15 cellular contexts compared by ENCODE assay signal in the genomic region with DNA sequence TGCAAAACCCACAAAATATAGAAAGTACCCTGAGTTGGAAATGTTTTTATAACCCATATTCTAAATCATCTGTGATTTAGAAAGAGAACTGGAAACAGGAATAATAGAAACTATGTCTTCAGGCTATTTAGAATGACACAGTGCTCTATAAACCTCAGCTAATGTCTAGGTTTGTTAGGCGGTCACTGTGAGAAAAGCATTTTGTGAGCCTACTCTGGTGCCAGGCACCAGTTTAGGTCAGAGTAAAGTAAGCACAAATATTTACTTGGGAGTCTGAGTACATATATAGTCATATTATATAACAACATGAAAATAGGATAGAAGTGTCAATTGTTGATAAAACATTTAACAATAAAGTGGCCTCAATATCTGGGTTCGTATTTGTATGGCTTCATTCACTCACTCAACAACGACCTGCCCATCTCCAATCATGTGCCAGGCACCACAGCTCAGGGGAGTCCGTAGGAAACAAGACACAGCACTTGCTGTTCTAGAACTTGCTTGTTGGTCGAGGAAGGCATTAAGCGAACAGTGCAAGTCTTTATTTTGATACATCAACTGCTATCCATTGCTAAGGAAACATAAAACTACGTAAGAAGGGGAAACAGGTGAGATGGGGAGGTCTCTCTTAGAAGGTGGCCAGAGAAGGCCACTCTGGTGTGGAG. TPM values are rescaled to one million over a fixed set of nuclear protein-coding genes. Genes with fewer than 3 reads are reported as not detected.
A peak's percentile ranks its signal among the peaks of the same experiment; 100 is the strongest.
DNase-seq lines count a peak whose midpoint lies in the region; TF ChIP-seq lines count a peak whose summit lies in the region.
"Had no signal": no experiment of that assay in that cellular context is flagged by ENCODE, and none has a peak within 500 bp of the region (broad histone marks: within the 10 kb centered on the region; RNA-seq: fewer than 3 reads in every experiment).

No MANE protein-coding gene starts in this region.

- H3K27ac ChIP-seq in CD4-positive, alpha-beta memory T cell (ENCODE audit: low read depth, low read length) = no peak overlapping the region
- H3K27ac ChIP-seq in Karpas-422 (ENCODE audit: low read length) (peak overlapping the region; percentile 9; the same call in 1 of the 2 replicates), cingulate gyrus (ENCODE audit: low read depth, low read length) (peak overlapping the region; percentile 2)
- H3K27ac ChIP-seq: adrenal gland, tibial nerve had no signal

- no peak overlapping the region for H3K9ac ChIP-seq in Karpas-422 (ENCODE audit: low read length)

- H3K36me3 Mint-ChIP-seq in CD4-positive, alpha-beta memory T cell = peaks cover 5 to 18% of the 10 kb centered on the region in 2 donors
- peaks cover 17% of the 10 kb centered on the region for H3K36me3 Mint-ChIP-seq in nephron (ENCODE audit: low read depth)

- peaks cover 52% of the 10 kb centered on the region for H4K20me1 ChIP-seq in Karpas-422 (ENCODE audit: insufficient read depth, low read depth, low read length)

- no peak for TF ChIP-seq CTCF in nephron (IDR thresholded peaks at IDR 0.05; ENCODE audit: unreplicated experiment in 3 of 3)

- no peak overlapping the region for H3K4me3 ChIP-seq in CD4-positive, alpha-beta memory T cell (ENCODE audit: low read length in 2 of 2)
- H3K4me3 ChIP-seq in Karpas-422 (ENCODE audit: low read length) = no peak overlapping the region
- H3K4me3 ChIP-seq: adrenal gland, skin epidermis, tibial nerve had no signal

- CTCF ChIA-PET in CD4-positive, alpha-beta memory T cell (lab: Charles Lee; ENCODE audit: partially characterized antibody) = interaction anchor here (0.7 to 0.9 kb wide), 2 partner anchors 30 to 52 kb away, joined by 3 read pairs; no protein-coding TSS in a partner anchor

- no peaks in the 10 kb centered on the region for H3K9me3 ChIP-seq in CD4-positive, alpha-beta memory T cell (ENCODE audit: control insufficient read depth in 1 of 2, low read length in 2 of 2)
- H3K9me3 ChIP-seq in Karpas-422 (ENCODE audit: low read length) = no peaks in the 10 kb centered on the region
- H3K9me3 ChIP-seq: adrenal gland, tibial nerve had no signal

- no peaks in the 10 kb centered on the region for H3K9me2 ChIP-seq in Karpas-422 (replicated peaks; ENCODE audit: insufficient read depth, low read length)

- peak overlapping the region in 6 of 7 donors; percentile 9 to 86 (median 50) for H3K27ac Mint-ChIP-seq in CD4-positive, alpha-beta memory T cell
- H3K27ac Mint-ChIP-seq in nephron = peak overlapping the region in 2 of 3 experiments; percentile 0 to 48

- H2AFZ ChIP-seq in Karpas-422 (ENCODE audit: low read length) = no peak overlapping the region

- no peaks in the 10 kb centered on the region for H3K9me3 Mint-ChIP-seq in CD4-positive, alpha-beta memory T cell
- no peaks in the 10 kb centered on the region for H3K9me3 Mint-ChIP-seq in nephron
- H3K9me3 Mint-ChIP-seq: neural crest cell had no signal

- peaks cover 48 to 78% (median 63%) of the 10 kb centered on the region in 4 donors for H3K4me1 Mint-ChIP-seq in CD4-positive, alpha-beta memory T cell
- H3K4me1 Mint-ChIP-seq in nephron = peaks cover 41% of the 10 kb centered on the region

- peaks cover 96% of the 10 kb centered on the region for H3K79me2 ChIP-seq in Karpas-422 (ENCODE audit: low read length)

- H3K27me3 Mint-ChIP-seq in CD4-positive, alpha-beta memory T cell = no peaks in the 10 kb centered on the region
- no peaks in the 10 kb centered on the region for H3K27me3 Mint-ChIP-seq in nephron (ENCODE audit: low read depth)

- H3K27me3 ChIP-seq in CD4-positive, alpha-beta memory T cell (ENCODE audit: insufficient read depth, low read length) = no peaks in the 10 kb centered on the region
- H3K27me3 ChIP-seq in Karpas-422 (ENCODE audit: low read length) = no peaks in the 10 kb centered on the region
- H3K27me3 ChIP-seq: adrenal gland, tibial nerve had no signal

- H3K36me3 ChIP-seq in CD4-positive, alpha-beta memory T cell (ENCODE audit: insufficient read depth, low read length) = no peaks in the 10 kb centered on the region
- H3K36me3 ChIP-seq in Karpas-422 (ENCODE audit: insufficient read depth, low read length) = peaks cover 8% of the 10 kb centered on the region; the same call in 1 of the 2 replicates
- H3K36me3 ChIP-seq: adrenal gland had no signal

- intact Hi-C loops in CD4-positive, alpha-beta memory T cell (cut with micrococcal nuclease) = loop anchor here (10.0 kb wide), 1 partner anchor 49 kb away; no protein-coding TSS in a partner anchor

- H3K4me2 ChIP-seq in Karpas-422 (ENCODE audit: low read depth, low read length, poor library complexity, severe bottlenecking) = no peak overlapping the region

- H3K4me3 Mint-ChIP-seq in CD4-positive, alpha-beta memory T cell = peak overlapping the region in 3 of 8 donors; percentile 7 to 50 (median 9)
- H3K4me3 Mint-ChIP-seq in nephron = no peak overlapping the region
- H3K4me3 Mint-ChIP-seq: neural crest cell had no signal

- no peak for DNase-seq in CD4-positive, alpha-beta memory T cell
- DNase-seq in Karpas-422 (no peak), 8988T (no peak), ecto neural progenitor cell (ENCODE audit: low spot score) (no peak), HCEC 1CT (no peak), D341Med (ENCODE audit: low spot score) (no peak)
- DNase-seq: adrenal gland; effector CD8-positive, alpha-beta T cell; NCI-H345; T-helper 9 cell had no signal

- POLR2A ChIA-PET in CD4-positive, alpha-beta memory T cell (lab: Charles Lee; ENCODE audit: partially characterized antibody) = no interaction called here

- H3K4me1 ChIP-seq in CD4-positive, alpha-beta memory T cell (ENCODE audit: insufficient read depth, low read length) = peaks cover 73% of the 10 kb centered on the region
- H3K4me1 ChIP-seq in Karpas-422 (ENCODE audit: low read length) = peaks cover 59% of the 10 kb centered on the region

RNA-seq across cellular contexts. Expression of gene GNB1, which starts 37.2 kb away (rescaled TPM):
- total RNA-seq in CD4-positive, alpha-beta memory T cell = 100 to 1,000 TPM; 257 to 276 TPM
- polyA plus RNA-seq in CD4-positive, alpha-beta memory T cell = 100 to 1,000 TPM in 1 of 2 donors, 10 to 100 TPM in 1; 70.9 to 137 TPM
- total RNA-seq in Karpas-422 (2014; rRNA removed; shearing (Covaris generic); ENCODE audit: low replicate concordance) = 65.7 and 93.7 TPM in 2 replicates
